Comparison of ENCODE assay signal across 8 cellular contexts in genomic region chr4:10157478-10158354, GRCh38. TPM values are rescaled to one million over a fixed set of nuclear protein-coding genes. Genes with fewer than 3 reads are reported as not detected.
DNase-seq lines count a peak whose midpoint lies in the region; ATAC-seq, FAIRE-seq and TF ChIP-seq lines count a peak whose summit lies in the region.

No MANE protein-coding gene starts in this region.

- no peak overlapping the region for H3K4ac ChIP-seq in mesendoderm (ENCODE audit: low read depth, low read length)

- FAIRE-seq in endometrium (lab: Jason Lieb, UNC) = peak; percentile 50

- H3K4me3 ChIP-seq in AG09309 (ENCODE audit: control insufficient read depth, low read depth, low read length) = no peak overlapping the region
- H3K4me3 ChIP-seq in mesendoderm (ENCODE audit: low read length) = no peak overlapping the region
- peak overlapping the region in 1 of 4 donors; percentile 10 for H3K4me3 ChIP-seq in stomach

- H3K27ac ChIP-seq in mesendoderm (ENCODE audit: low read depth, low read length) (no peak overlapping the region), stomach (peak overlapping the region in 2 of 5 donors; percentile 44 to 62)

- H3K79me1 ChIP-seq in mesendoderm (ENCODE audit: low read length) = no peaks in the 10 kb centered on the region

- TF ChIP-seq CTCF in AG09309 (IDR thresholded peaks at IDR 0.05; ENCODE audit: control insufficient read depth, insufficient read depth, low read depth, low read length, missing control alignments) (peak; percentile 85), stomach (IDR thresholded peaks at IDR 0.05) (peak in 5 of 7 experiments; percentile 69 to 81 (median 72))

- H3K36me3 ChIP-seq in mesendoderm (ENCODE audit: control insufficient read depth, insufficient read depth, low read length) = no peaks in the 10 kb centered on the region
- H3K36me3 ChIP-seq in stomach = no peaks in the 10 kb centered on the region

- H3K4me1 ChIP-seq in mesendoderm (ENCODE audit: control insufficient read depth, low read depth, low read length) (no peaks in the 10 kb centered on the region), stomach (peaks cover 6 to 27% (median 15%) of the 10 kb centered on the region in 4 donors)

- no peak overlapping the region for H3K23ac ChIP-seq in mesendoderm (ENCODE audit: low read length)

- H2AK5ac ChIP-seq in mesendoderm (ENCODE audit: low read length) = no peak overlapping the region

- DNase-seq in AG09309 (ENCODE audit: low read depth) (no peak), NCI-H2107 treated with DMSO at 0.1 percent for 48 hours (lab: John Stamatoyannopoulos, UW; ENCODE audit: unreplicated experiment) (peak; percentile 32), mesendoderm (peak; percentile 90), stomach (peak; percentile 62)
- peak; percentile 24 to 30 for DNase-seq in activated CD4-positive, alpha-beta T cell treated with anti-CD3 and anti-CD28 coated beads for 4 hours

- H4K8ac ChIP-seq in mesendoderm (ENCODE audit: low read depth, low read length) = no peak overlapping the region

- WGBS in mesendoderm (ENCODE audit: extremely low coverage, insufficient coverage, low lambda C conversion rate) = no CpG with 5 or more reads among the region's 9 CpGs
- 19 to 30% (median 27%) methylated on average over 7 to 9 of the region's 9 CpGs for WGBS in stomach, 5 donors

- H3K56ac ChIP-seq in mesendoderm (ENCODE audit: low read length) = no peak overlapping the region

- no peaks in the 10 kb centered on the region for H3K79me2 ChIP-seq in mesendoderm (ENCODE audit: control insufficient read depth, insufficient read depth, low read length)

- no peak overlapping the region for H3K9ac ChIP-seq in mesendoderm (ENCODE audit: low read length)

- H3K4me2 ChIP-seq in mesendoderm (ENCODE audit: low read length) = no peak overlapping the region

- intact Hi-C loops in stomach (cut with DNase I; ENCODE audit: low total_unique reads) = loop anchor here (5.0 kb wide), 1 partner anchor 245 kb away; no protein-coding TSS in a partner anchor

- no peak for TF ChIP-seq EP300 in stomach (IDR thresholded peaks at IDR 0.05)

- H2BK15ac ChIP-seq in mesendoderm (replicated peaks; ENCODE audit: low read depth) = no peak overlapping the region

- no peak for TF ChIP-seq POLR2A in GM18505 (IDR thresholded peaks at IDR 0.05; ENCODE audit: borderline replicate concordance, extremely low read depth, insufficient read depth, insufficient read length)
- TF ChIP-seq POLR2A in stomach (IDR thresholded peaks at IDR 0.05) = no peak

- H2BK120ac ChIP-seq in mesendoderm (ENCODE audit: low read depth, low read length) = no peak overlapping the region

- ATAC-seq in GM18505 (IDR thresholded peaks at IDR 0.05; ENCODE audit: unreplicated experiment) = peak; percentile 70
- ATAC-seq in HG02970 (IDR thresholded peaks at IDR 0.05; ENCODE audit: low FRiP score, unreplicated experiment) = peak; percentile 56

- no peaks in the 10 kb centered on the region for H3K9me3 ChIP-seq in stomach

- H4K5ac ChIP-seq in mesendoderm (ENCODE audit: low read length) = no peak overlapping the region

- H3K27me3 ChIP-seq in mesendoderm (ENCODE audit: insufficient read depth, low read length, poor library complexity) = no peaks in the 10 kb centered on the region
- no peaks in the 10 kb centered on the region for H3K27me3 ChIP-seq in stomach

- H3K18ac ChIP-seq in mesendoderm (ENCODE audit: low read length) = no peak overlapping the region

- H2BK5ac ChIP-seq in mesendoderm (ENCODE audit: low read length) = no peak overlapping the region

RNA-seq across cellular contexts. Expression of gene WDR1, which starts 41.1 kb away (rescaled TPM):
- 261 TPM for polyA plus RNA-seq in mesendoderm (2013, experiment 1 of 2)
- 261 TPM for polyA plus RNA-seq in mesendoderm (2013, experiment 2 of 2)
- 100 to 1,000 TPM in 3 of 5 donors, 10 to 100 TPM in 2; 52.4 to 167 (median 104) TPM for total RNA-seq in stomach
- 100 to 1,000 TPM in 2 of 3 donors, 10 to 100 TPM in 1; 91.2 to 145 (median 115) TPM for polyA plus RNA-seq in stomach
